Comparison of ENCODE assay signal across 1 cellular context in the genomic region with DNA sequence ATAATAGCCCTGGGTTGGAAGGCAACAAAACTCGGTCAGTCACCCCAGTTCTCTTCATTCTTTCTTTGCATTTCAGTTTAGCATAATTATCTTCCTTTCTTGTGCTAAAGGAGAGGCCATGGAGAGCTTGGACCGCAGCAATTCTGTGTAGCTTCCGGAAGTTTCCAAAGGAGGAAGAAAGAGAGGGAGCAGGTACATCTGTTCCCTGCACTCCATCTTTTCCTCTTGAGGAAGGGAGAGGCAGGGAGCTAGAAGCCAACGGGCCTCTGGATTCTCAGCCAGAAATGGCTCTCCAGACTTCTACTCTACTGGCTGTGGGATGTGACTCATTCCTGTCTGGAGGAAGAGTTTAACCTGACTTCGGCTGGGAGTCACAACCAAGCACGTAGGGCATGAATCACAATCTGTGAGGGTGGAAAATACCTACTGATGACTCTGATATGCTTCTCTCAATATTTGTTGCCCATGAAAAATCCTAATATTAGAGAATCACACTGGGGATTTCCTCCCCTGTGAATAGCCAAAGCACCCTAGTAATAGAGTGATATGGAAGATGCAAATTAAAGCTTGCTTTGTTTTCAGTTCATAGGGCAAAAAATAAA.
A peak's percentile ranks its signal among the peaks of the same experiment; 100 is the strongest.
TF ChIP-seq lines count a peak whose summit lies in the region.

No MANE protein-coding gene starts in this region.

TF ChIP-seq in HEK293, 187 proteins besides CTCF, POLR2A, EP300 and RAD21 (continued from another document):
- TF ChIP-seq, protein P1, sequence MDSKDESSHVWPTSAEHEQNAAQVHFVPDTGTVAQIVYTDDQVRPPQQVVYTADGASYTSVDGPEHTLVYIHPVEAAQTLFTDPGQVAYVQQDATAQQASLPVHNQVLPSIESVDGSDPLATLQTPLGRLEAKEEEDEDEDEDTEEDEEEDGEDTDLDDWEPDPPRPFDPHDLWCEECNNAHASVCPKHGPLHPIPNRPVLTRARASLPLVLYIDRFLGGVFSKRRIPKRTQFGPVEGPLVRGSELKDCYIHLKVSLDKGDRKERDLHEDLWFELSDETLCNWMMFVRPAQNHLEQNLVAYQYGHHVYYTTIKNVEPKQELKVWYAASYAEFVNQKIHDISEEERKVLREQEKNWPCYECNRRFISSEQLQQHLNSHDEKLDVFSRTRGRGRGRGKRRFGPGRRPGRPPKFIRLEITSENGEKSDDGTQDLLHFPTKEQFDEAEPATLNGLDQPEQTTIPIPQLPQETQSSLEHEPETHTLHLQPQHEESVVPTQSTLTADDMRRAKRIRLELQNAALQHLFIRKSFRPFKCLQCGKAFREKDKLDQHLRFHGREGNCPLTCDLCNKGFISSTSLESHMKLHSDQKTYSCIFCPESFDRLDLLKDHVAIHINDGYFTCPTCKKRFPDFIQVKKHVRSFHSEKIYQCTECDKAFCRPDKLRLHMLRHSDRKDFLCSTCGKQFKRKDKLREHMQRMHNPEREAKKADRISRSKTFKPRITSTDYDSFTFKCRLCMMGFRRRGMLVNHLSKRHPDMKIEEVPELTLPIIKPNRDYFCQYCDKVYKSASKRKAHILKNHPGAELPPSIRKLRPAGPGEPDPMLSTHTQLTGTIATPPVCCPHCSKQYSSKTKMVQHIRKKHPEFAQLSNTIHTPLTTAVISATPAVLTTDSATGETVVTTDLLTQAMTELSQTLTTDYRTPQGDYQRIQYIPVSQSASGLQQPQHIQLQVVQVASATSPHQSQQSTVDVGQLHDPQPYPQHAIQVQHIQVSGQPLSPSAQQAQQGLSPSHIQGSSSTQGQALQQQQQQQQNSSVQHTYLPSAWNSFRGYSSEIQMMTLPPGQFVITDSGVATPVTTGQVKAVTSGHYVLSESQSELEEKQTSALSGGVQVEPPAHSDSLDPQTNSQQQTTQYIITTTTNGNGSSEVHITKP (tag by site-specific recombination; IDR thresholded peaks at IDR 0.05): peak; percentile 62
- TF ChIP-seq SP7 (tag by site-specific recombination; IDR thresholded peaks at IDR 0.05): peak; percentile 21; the same call in 1 of the 2 replicates
- TF ChIP-seq, protein P2, sequence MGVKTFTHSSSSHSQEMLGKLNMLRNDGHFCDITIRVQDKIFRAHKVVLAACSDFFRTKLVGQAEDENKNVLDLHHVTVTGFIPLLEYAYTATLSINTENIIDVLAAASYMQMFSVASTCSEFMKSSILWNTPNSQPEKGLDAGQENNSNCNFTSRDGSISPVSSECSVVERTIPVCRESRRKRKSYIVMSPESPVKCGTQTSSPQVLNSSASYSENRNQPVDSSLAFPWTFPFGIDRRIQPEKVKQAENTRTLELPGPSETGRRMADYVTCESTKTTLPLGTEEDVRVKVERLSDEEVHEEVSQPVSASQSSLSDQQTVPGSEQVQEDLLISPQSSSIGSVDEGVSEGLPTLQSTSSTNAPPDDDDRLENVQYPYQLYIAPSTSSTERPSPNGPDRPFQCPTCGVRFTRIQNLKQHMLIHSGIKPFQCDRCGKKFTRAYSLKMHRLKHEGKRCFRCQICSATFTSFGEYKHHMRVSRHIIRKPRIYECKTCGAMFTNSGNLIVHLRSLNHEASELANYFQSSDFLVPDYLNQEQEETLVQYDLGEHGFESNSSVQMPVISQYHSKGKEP (tag by site-specific recombination; IDR thresholded peaks at IDR 0.05): no peak
- peak; percentile 89 for TF ChIP-seq ZNF660 (tag by site-specific recombination; IDR thresholded peaks at IDR 0.05)
- TF ChIP-seq ZNF600 (tag by site-specific recombination; IDR thresholded peaks at IDR 0.05): peak; percentile 66; the same call in 1 of the 2 replicates
- peak; percentile 62; the same call in 1 of the 2 replicates for TF ChIP-seq IKZF3 (tag by site-specific recombination; IDR thresholded peaks at IDR 0.05)
- TF ChIP-seq ZBTB17 (tag by site-specific recombination; IDR thresholded peaks at IDR 0.05): peak; percentile 30; the same call in 1 of the 2 replicates
- no peak for TF ChIP-seq ZNF157 (tag by site-specific recombination; IDR thresholded peaks at IDR 0.05)
- TF ChIP-seq, protein P3, sequence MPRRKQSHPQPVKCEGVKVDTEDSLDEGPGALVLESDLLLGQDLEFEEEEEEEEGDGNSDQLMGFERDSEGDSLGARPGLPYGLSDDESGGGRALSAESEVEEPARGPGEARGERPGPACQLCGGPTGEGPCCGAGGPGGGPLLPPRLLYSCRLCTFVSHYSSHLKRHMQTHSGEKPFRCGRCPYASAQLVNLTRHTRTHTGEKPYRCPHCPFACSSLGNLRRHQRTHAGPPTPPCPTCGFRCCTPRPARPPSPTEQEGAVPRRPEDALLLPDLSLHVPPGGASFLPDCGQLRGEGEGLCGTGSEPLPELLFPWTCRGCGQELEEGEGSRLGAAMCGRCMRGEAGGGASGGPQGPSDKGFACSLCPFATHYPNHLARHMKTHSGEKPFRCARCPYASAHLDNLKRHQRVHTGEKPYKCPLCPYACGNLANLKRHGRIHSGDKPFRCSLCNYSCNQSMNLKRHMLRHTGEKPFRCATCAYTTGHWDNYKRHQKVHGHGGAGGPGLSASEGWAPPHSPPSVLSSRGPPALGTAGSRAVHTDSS (tag by site-specific recombination; IDR thresholded peaks at IDR 0.05): no peak
